ENCODE assay signal across 8 cellular contexts in genomic region chr12:48996794-48997718, GRCh38. TPM values are rescaled to one million over a fixed set of nuclear protein-coding genes. Genes with fewer than 3 reads are reported as not detected.
DNase-seq lines count a peak whose midpoint lies in the region; ATAC-seq and TF ChIP-seq lines count a peak whose summit lies in the region.

No MANE protein-coding gene starts in this region.

- H3K27me3 ChIP-seq in esophagus muscularis mucosa: peaks cover 6 to 95% (median 54%) of the 10 kb centered on the region in 4 donors

- H3K9me3 Mint-ChIP-seq in activated CD8-positive, alpha-beta memory T cell treated with anti-CD3 and anti-CD28 coated beads, Interleukin-2, amount 10 ng/mL, durations not matched to agents 7 days and 5 days (ENCODE audit: low read depth): no peaks in the 10 kb centered on the region

- H3K4me1 ChIP-seq in esophagus muscularis mucosa: peaks cover 38 to 57% (median 53%) of the 10 kb centered on the region in 4 donors

- no peak overlapping the region for H3K4me3 Mint-ChIP-seq in activated CD8-positive, alpha-beta memory T cell treated with anti-CD3 and anti-CD28 coated beads, Interleukin-2, amount 10 ng/mL, durations not matched to agents 7 days and 5 days

- TF ChIP-seq POLR2A in esophagus muscularis mucosa (IDR thresholded peaks at IDR 0.05; ENCODE audit: low read depth): no peak

- H3K27me3 Mint-ChIP-seq in activated CD8-positive, alpha-beta memory T cell treated with anti-CD3 and anti-CD28 coated beads, Interleukin-2, amount 10 ng/mL, durations not matched to agents 7 days and 5 days: peaks cover 55% of the 10 kb centered on the region

- peak; percentile 65 to 84 (median 73) for TF ChIP-seq CTCF in esophagus muscularis mucosa (IDR thresholded peaks at IDR 0.05)

- peaks cover 2 to 20% (median 11%) of the 10 kb centered on the region in 4 donors for H3K36me3 ChIP-seq in esophagus muscularis mucosa

- CTCF ChIA-PET in activated CD8-positive, alpha-beta memory T cell treated with anti-CD3 and anti-CD28 coated beads, Interleukin-2, amount 10 ng/mL, durations not matched to agents 7 days and 5 days (lab: Charles Lee): interaction anchor here (0.7 to 31.7 kb wide), 34 partner anchors 9 to 245 kb away, joined by 3 to 921 read pairs (median 4); partner anchors contain the start of genes ARF3, DDX23, DHH and FKBP11

- no peak overlapping the region for H3K27ac Mint-ChIP-seq in activated CD8-positive, alpha-beta memory T cell treated with anti-CD3 and anti-CD28 coated beads, Interleukin-2, amount 10 ng/mL, durations not matched to agents 7 days and 5 days

- H3K4me3 ChIP-seq in esophagus muscularis mucosa: peak overlapping the region; percentile 48 to 63 (median 50)

- intact Hi-C loops in esophagus muscularis mucosa (cut with DNase I): no loop called here

- 14% methylated on average over 18 of the region's 71 CpGs for WGBS in esophagus muscularis mucosa

- no peak overlapping the region for H3K27ac ChIP-seq in esophagus muscularis mucosa (replicated peaks in 1 of 4)
- no peak overlapping the region for H3K27ac ChIP-seq in substantia nigra (ENCODE audit: low read depth, low read length, poor library complexity, severe bottlenecking)

- H3K9me3 ChIP-seq in esophagus muscularis mucosa: no peaks in the 10 kb centered on the region

- TF ChIP-seq EP300 in esophagus muscularis mucosa (IDR thresholded peaks at IDR 0.05): no peak

- peak; percentile 30 for DNase-seq in activated CD4-positive, CD25-positive, alpha-beta regulatory T cell treated with anti-CD3 and anti-CD28 coated beads, Interleukin-2, amount 50 U/mL, for 16 hours (ENCODE audit: low read depth, low spot score)
- DNase-seq in activated CD4-positive, CD25-positive, alpha-beta regulatory T cell treated with anti-CD3 and anti-CD28 coated beads, Interleukin-2, amount 50 U/mL, for 72 hours: no peak
- DNase-seq in NCI-H510A (lab: John Stamatoyannopoulos, UW) (peak; percentile 64), esophagus muscularis mucosa (ENCODE audit: extremely low spot score) (peak; percentile 93), mucosa of gallbladder (ENCODE audit: low spot score) (peak; percentile 74), substantia nigra (lab: John Stamatoyannopoulos, UW) (peak in 39 of 49 donors; percentile 6 to 78 (median 53))
- DNase-seq in activated CD8-positive, alpha-beta memory T cell treated with anti-CD3 and anti-CD28 coated beads, Interleukin-2, amount 10 ng/mL, durations not matched to agents 7 days and 5 days: peak; percentile 74

- peaks cover 35% of the 10 kb centered on the region for H3K4me1 Mint-ChIP-seq in activated CD8-positive, alpha-beta memory T cell treated with anti-CD3 and anti-CD28 coated beads, Interleukin-2, amount 10 ng/mL, durations not matched to agents 7 days and 5 days

- peak; percentile 35 for ATAC-seq in activated CD8-positive, alpha-beta memory T cell treated with anti-CD3 and anti-CD28 coated beads, Interleukin-2, amount 10 ng/mL, durations not matched to agents 7 days and 5 days
- no peak for ATAC-seq in HG02571 (IDR thresholded peaks at IDR 0.05; ENCODE audit: unreplicated experiment)

- H3K36me3 Mint-ChIP-seq in activated CD8-positive, alpha-beta memory T cell treated with anti-CD3 and anti-CD28 coated beads, Interleukin-2, amount 10 ng/mL, durations not matched to agents 7 days and 5 days: peaks cover 13% of the 10 kb centered on the region

RNA-seq across cellular contexts. Expression of gene DDN, which starts 2.1 kb away (rescaled TPM):
- under 1 TPM; 0.38 to 0.66 TPM for total RNA-seq in activated CD8-positive, alpha-beta memory T cell treated with anti-CD3 and anti-CD28 coated beads, Interleukin-2, amount 10 ng/mL, durations not matched to agents 7 days and 5 days
- under 1 TPM in 1 of 4 donors, not detected in 3; 0.11 TPM for total RNA-seq in esophagus muscularis mucosa
- total RNA-seq in mucosa of gallbladder: 0.06 TPM

RNA-seq across cellular contexts. Expression of gene WNT1, which starts 18.9 kb away (rescaled TPM):
- 1 to 10 TPM in 1 of 2 experiments, under 1 TPM in 1; 0.87 to 1.2 TPM for total RNA-seq in activated CD8-positive, alpha-beta memory T cell treated with anti-CD3 and anti-CD28 coated beads, Interleukin-2, amount 10 ng/mL, durations not matched to agents 7 days and 5 days
- not detected for total RNA-seq in esophagus muscularis mucosa
- 0.29 TPM for total RNA-seq in mucosa of gallbladder

RNA-seq across cellular contexts. Expression of gene PRKAG1, which starts 21.5 kb away (rescaled TPM):
- total RNA-seq in activated CD8-positive, alpha-beta memory T cell treated with anti-CD3 and anti-CD28 coated beads, Interleukin-2, amount 10 ng/mL, durations not matched to agents 7 days and 5 days: 10 to 100 TPM; 58.9 to 66.0 TPM
- total RNA-seq in esophagus muscularis mucosa: 10 to 100 TPM; 52.0 to 70.6 (median 64.3) TPM
- total RNA-seq in mucosa of gallbladder: 51.7 TPM

RNA-seq across cellular contexts. Expression of gene WNT10B, which starts 25.5 kb away (rescaled TPM):
- total RNA-seq in activated CD8-positive, alpha-beta memory T cell treated with anti-CD3 and anti-CD28 coated beads, Interleukin-2, amount 10 ng/mL, durations not matched to agents 7 days and 5 days: 1 to 10 TPM; 2.0 to 4.4 TPM
- total RNA-seq in esophagus muscularis mucosa (1 to 10 TPM in 2 of 4 donors, under 1 TPM in 2; 0.92 to 1.8 (median 1.1) TPM), mucosa of gallbladder (0.58 TPM)

RNA-seq across cellular contexts. Expression of gene ARF3, which starts 39.8 kb away (rescaled TPM):
- total RNA-seq in activated CD8-positive, alpha-beta memory T cell treated with anti-CD3 and anti-CD28 coated beads, Interleukin-2, amount 10 ng/mL, durations not matched to agents 7 days and 5 days: 100 to 1,000 TPM in 1 of 2 experiments, 10 to 100 TPM in 1; 89.4 to 118 TPM
- 10 to 100 TPM; 42.8 to 71.9 (median 65.1) TPM for total RNA-seq in esophagus muscularis mucosa
- 198 TPM for total RNA-seq in mucosa of gallbladder
